In genomic region chr3:190320594-190321362, GRCh38 we compare ENCODE assay signal across 15 cellular contexts. TPM values are rescaled to one million over a fixed set of nuclear protein-coding genes. Genes with fewer than 3 reads are reported as not detected.
DNase-seq lines count a peak whose midpoint lies in the region; ATAC-seq and TF ChIP-seq lines count a peak whose summit lies in the region.
"Had no signal": no experiment of that assay in that cellular context is flagged by ENCODE, and none has a peak within 500 bp of the region (broad histone marks: within the 10 kb centered on the region; RNA-seq: fewer than 3 reads in every experiment).

No MANE protein-coding gene starts in this region.

- no peak overlapping the region for H4K5ac ChIP-seq in IMR-90 (ENCODE audit: low read depth, low read length)

- H4K20me1 ChIP-seq in IMR-90 (ENCODE audit: insufficient read depth, low read length) = no peaks in the 10 kb centered on the region

- H3K4me3 ChIP-seq in AG04450 (ENCODE audit: low read depth, low read length) = peak overlapping the region; percentile 30
- H3K4me3 ChIP-seq in IMR-90 (ENCODE audit: insufficient read depth, low read depth, low read length) = peak overlapping the region; percentile 66; the same call in 1 of the 2 replicates
- peak overlapping the region; percentile 90 for H3K4me3 ChIP-seq in epithelial cell of esophagus (ENCODE audit: low read length)
- no peak overlapping the region for H3K4me3 ChIP-seq in naive thymus-derived CD4-positive, alpha-beta T cell (ENCODE audit: low read length)
- no peak overlapping the region for H3K4me3 ChIP-seq in esophagus muscularis mucosa

- H3K9ac ChIP-seq in IMR-90 (ENCODE audit: low read depth, low read length) = no peak overlapping the region

- H3K36me3 ChIP-seq in IMR-90 (ENCODE audit: control insufficient read depth, insufficient read depth, low read length) (no peaks in the 10 kb centered on the region), esophagus muscularis mucosa (no peaks in the 10 kb centered on the region)
- no peaks in the 10 kb centered on the region for H3K36me3 ChIP-seq in naive thymus-derived CD4-positive, alpha-beta T cell (ENCODE audit: control insufficient read depth in 2 of 3, insufficient read depth in 3 of 3, low read length in 3 of 3)
- H3K36me3 ChIP-seq: BE2C had no signal

- TF ChIP-seq CTCF in AG04450 (IDR thresholded peaks at IDR 0.05; ENCODE audit: low read depth, low read length) (no peak), IMR-90 (conservative IDR thresholded peaks at IDR 0.05; ENCODE audit: low read depth, low read length) (no peak), epithelial cell of esophagus (IDR thresholded peaks at IDR 0.05; ENCODE audit: insufficient read depth, low read depth, low read length, missing control alignments) (no peak), esophagus muscularis mucosa (IDR thresholded peaks at IDR 0.05) (no peak)

- CTCF ChIA-PET in AG04450 (lab: Charles Lee) (interaction anchor here (1.0 to 5.2 kb wide), 17 partner anchors 9 to 358 kb away, joined by 4 to 105 read pairs (median 14); partner anchors contain the start of gene P3H2), IMR-90 (lab: Yijun Ruan, JAX) (interaction anchor here (1.7 to 2.8 kb wide), 3 partner anchors 89 to 103 kb away, joined by 3 to 22 read pairs (median 12); no protein-coding TSS in a partner anchor)
- CTCF ChIA-PET in naive thymus-derived CD4-positive, alpha-beta T cell (lab: Charles Lee) = interaction anchor here (0.7 kb wide), 1 partner anchor 361 kb away, joined by 3 read pairs; no protein-coding TSS in a partner anchor

- DNase-seq in AG04450 (ENCODE audit: low read depth, low spot score) (no peak), IMR-90 (no peak), epithelial cell of esophagus (ENCODE audit: low read depth) (peak; percentile 39), esophagus muscularis mucosa (ENCODE audit: extremely low spot score) (no peak), sciatic nerve (ENCODE audit: low spot score) (no peak), NCI-H1048 (lab: John Stamatoyannopoulos, UW) (no peak)
- no peak for DNase-seq in naive thymus-derived CD4-positive, alpha-beta T cell
- DNase-seq in stimulated activated naive CD4-positive, alpha-beta T cell (lab: John Stamatoyannopoulos, UW) = no peak
- DNase-seq: activated CD4-positive, alpha-beta T cell treated with anti-CD3 and anti-CD28 coated beads, Interleukin-2, amount 50 U/mL, for 1 hour; activated effector memory CD4-positive, alpha-beta T cell treated with Interleukin-2 at 50 U/mL for 16 hours; BE2C; posterior cingulate gyrus; stimulated activated CD4-positive, alpha-beta T cell treated with anti-CD3 and anti-CD28 coated beads, Interleukin-2, amount 100 ng/mL, for 24 hours; T-helper 1 cell had no signal

- TF ChIP-seq EP300 in esophagus muscularis mucosa (IDR thresholded peaks at IDR 0.05) = no peak

- H2BK5ac ChIP-seq in IMR-90 (ENCODE audit: low read depth, low read length, poor library complexity, severe bottlenecking) = no peak overlapping the region

- H3K4me1 Mint-ChIP-seq in naive thymus-derived CD4-positive, alpha-beta T cell = peaks cover 14 to 30% (median 21%) of the 10 kb centered on the region in 7 donors

- H3K4me2 ChIP-seq in IMR-90 (ENCODE audit: low read depth, low read length) = peak overlapping the region; percentile 82; the same call in 1 of the 2 replicates

- H2BK20ac ChIP-seq in IMR-90 (ENCODE audit: low read depth, low read length) = no peak overlapping the region

- intact Hi-C loops in IMR-90 (cut with micrococcal nuclease) (loop anchor here (10.0 kb wide), 1 partner anchor 374 kb away; no protein-coding TSS in a partner anchor), esophagus muscularis mucosa (cut with DNase I) (loop anchor here (5.0 to 10.0 kb wide), 3 partner anchors 98 to 358 kb away; no protein-coding TSS in a partner anchor), sciatic nerve (cut with DNase I) (loop anchor here (10.0 kb wide), 1 partner anchor 356 kb away; no protein-coding TSS in a partner anchor)
- intact Hi-C loops in naive thymus-derived CD4-positive, alpha-beta T cell (cut with micrococcal nuclease) = loop anchor here in 1 of 2 donors (5.0 kb wide), 2 partner anchors 192 to 203 kb away; partner anchors contain the start of gene IL1RAP

- H2BK120ac ChIP-seq in IMR-90 (ENCODE audit: low read depth, low read length) = peak overlapping the region; percentile 60; the same call in 1 of the 2 replicates

- H3K27ac Mint-ChIP-seq in naive thymus-derived CD4-positive, alpha-beta T cell = no peak overlapping the region
- H3K27ac Mint-ChIP-seq: stimulated activated memory B cell treated with anti-CD40 and anti-IgM and Interleukin-4, amounts not matched to agents 10 μg/mL and 1 μg/mL and 100 μg/mL, for 72 hours had no signal

- dilution Hi-C loops in IMR-90 (cut with HindIII; ENCODE audit: low sequenced_read_pairs, unreplicated experiment) = no loop called here

- H4K8ac ChIP-seq in IMR-90 (ENCODE audit: low read depth in 2 of 2, low read length in 2 of 2) = peak overlapping the region in 1 of 2 experiments; percentile 30; a peak in 2 of 4 replicates

- H2BK15ac ChIP-seq in IMR-90 (ENCODE audit: low read depth, low read length) = no peak overlapping the region

- no CpG with 5 or more reads among the region's 7 CpGs for WGBS in IMR-90 (ENCODE audit: extremely low coverage in 2 of 2, insufficient read length in 1 of 2), 2 experiments
- 88% methylated on average over 7 of the region's 7 CpGs for WGBS in esophagus muscularis mucosa

- TF ChIP-seq POLR2A in IMR-90 (IDR thresholded peaks at IDR 0.05; ENCODE audit: low read depth, low read length) (no peak), esophagus muscularis mucosa (IDR thresholded peaks at IDR 0.05; ENCODE audit: low read depth) (no peak)

- 0 out of 2 replicates have a peak overlapping the region, but pooled peaks have one; percentile 17 for H3K56ac ChIP-seq in IMR-90 (ENCODE audit: extremely low read depth, insufficient read depth, low read length)

- no peak overlapping the region for H3K18ac ChIP-seq in IMR-90 (ENCODE audit: low read depth, low read length)

- peaks cover 28 to 42% (median 33%) of the 10 kb centered on the region in 5 donors for H3K27me3 Mint-ChIP-seq in naive thymus-derived CD4-positive, alpha-beta T cell

- peaks cover 4 to 27% of the 10 kb centered on the region in 2 experiments; a peak in 3 of 4 replicates for H3K79me1 ChIP-seq in IMR-90 (ENCODE audit: low read depth in 1 of 2, low read length in 2 of 2)

- no peak overlapping the region for H4K91ac ChIP-seq in IMR-90 (ENCODE audit: insufficient read depth, low read depth, low read length)

- no peak for ATAC-seq in IMR-90 (ENCODE audit: low read depth)
- ATAC-seq in naive thymus-derived CD4-positive, alpha-beta T cell = no peak
- no peak for ATAC-seq in sciatic nerve
- ATAC-seq: stimulated activated memory B cell treated with anti-CD40 and anti-IgM and Interleukin-4, amounts not matched to agents 10 μg/mL and 1 μg/mL and 100 μg/mL, for 72 hours had no signal

- no peaks in the 10 kb centered on the region for H3K9me3 Mint-ChIP-seq in naive thymus-derived CD4-positive, alpha-beta T cell
- H3K9me3 Mint-ChIP-seq: stimulated activated memory B cell treated with anti-CD40 and anti-IgM and Interleukin-4, amounts not matched to agents 10 μg/mL and 1 μg/mL and 100 μg/mL, for 72 hours had no signal

- H3K4me1 ChIP-seq in IMR-90 (ENCODE audit: control insufficient read depth, insufficient read depth, low read length) (peaks cover 7% of the 10 kb centered on the region; the same call in 1 of the 2 replicates), esophagus muscularis mucosa (peaks cover 5 to 18% (median 13%) of the 10 kb centered on the region in 4 donors)
- H3K4me1 ChIP-seq in naive thymus-derived CD4-positive, alpha-beta T cell (ENCODE audit: control insufficient read depth in 2 of 2, insufficient read depth in 2 of 2, low read length in 2 of 2) = peaks cover 0 to 4% of the 10 kb centered on the region in 2 donors
- H3K4me1 ChIP-seq: BE2C had no signal

- H2AFZ ChIP-seq in IMR-90 (replicated peaks; ENCODE audit: low read length, poor library complexity) = peak overlapping the region; percentile 47

- H3K27me3 ChIP-seq in AG04450 (ENCODE audit: control insufficient read depth, insufficient read depth, low read length) (no peaks in the 10 kb centered on the region), IMR-90 (ENCODE audit: control insufficient read depth, insufficient read depth, low read length) (no peaks in the 10 kb centered on the region), esophagus muscularis mucosa (peaks cover 0 to 9% (median 0%) of the 10 kb centered on the region in 4 donors)
- no peaks in the 10 kb centered on the region for H3K27me3 ChIP-seq in naive thymus-derived CD4-positive, alpha-beta T cell (ENCODE audit: control insufficient read depth in 2 of 2, insufficient read depth in 2 of 2, low read length in 2 of 2)

- in situ Hi-C loops in IMR-90 (cut with MboI; ENCODE audit: low sequenced_read_pairs) = loop anchor here (5.0 kb wide), 1 partner anchor 358 kb away; no protein-coding TSS in a partner anchor

- no peak overlapping the region for H3K27ac ChIP-seq in AG04450 (ENCODE audit: low read depth, low read length)
- H3K27ac ChIP-seq in IMR-90 (ENCODE audit: insufficient read depth, low read length) = no peak overlapping the region
- H3K27ac ChIP-seq in naive thymus-derived CD4-positive, alpha-beta T cell (ENCODE audit: low read depth, low read length) = no peak overlapping the region
- H3K27ac ChIP-seq in esophagus muscularis mucosa (replicated peaks in 1 of 4) = no peak overlapping the region

- no TSS peak for BruUV-seq in IMR-90 (replicated peaks; lab: Mats Ljungman, UMichigan)

- H3K9me1 ChIP-seq in IMR-90 (ENCODE audit: insufficient read depth, low read length) = peaks cover 4% of the 10 kb centered on the region; the same call in 1 of the 2 replicates

- H3K4ac ChIP-seq in IMR-90 (ENCODE audit: low read depth, low read length) = peak overlapping the region; percentile 68; the same call in 1 of the 2 replicates

- peak overlapping the region in 6 of 10 donors; percentile 13 to 85 (median 57) for H3K4me3 Mint-ChIP-seq in naive thymus-derived CD4-positive, alpha-beta T cell

- no peaks in the 10 kb centered on the region for H3K36me3 Mint-ChIP-seq in naive thymus-derived CD4-positive, alpha-beta T cell
- H3K36me3 Mint-ChIP-seq: stimulated activated memory B cell treated with anti-CD40 and anti-IgM and Interleukin-4, amounts not matched to agents 10 μg/mL and 1 μg/mL and 100 μg/mL, for 72 hours had no signal

- H2AK5ac ChIP-seq in IMR-90 (ENCODE audit: low read depth, low read length) = no peak overlapping the region; the same call in 1 of the 2 replicates

- POLR2A ChIA-PET in AG04450 (lab: Yijun Ruan, JAX) = no interaction called here
- POLR2A ChIA-PET in IMR-90 (lab: Charles Lee; ENCODE audit: unreplicated experiment) = no interaction called here
- POLR2A ChIA-PET in naive thymus-derived CD4-positive, alpha-beta T cell (lab: Charles Lee) = no interaction called here

- H3K23ac ChIP-seq in IMR-90 (ENCODE audit: low read depth, low read length) = no peak overlapping the region; the same call in 1 of the 2 replicates

- no peak overlapping the region for H3K14ac ChIP-seq in IMR-90 (replicated peaks; ENCODE audit: low read depth, low read length)

- TF ChIP-seq RAD21 in IMR-90 (IDR thresholded peaks at IDR 0.05; ENCODE audit: low read length) = no peak

- H3K9me3 ChIP-seq in AG04450 (ENCODE audit: control insufficient read depth, insufficient read depth, low read length) = no peaks in the 10 kb centered on the region
- H3K9me3 ChIP-seq in IMR-90 (ENCODE audit: control insufficient read depth, insufficient read depth, low read length) = no peaks in the 10 kb centered on the region
- H3K9me3 ChIP-seq in naive thymus-derived CD4-positive, alpha-beta T cell (ENCODE audit: control insufficient read depth in 2 of 3, low read length in 3 of 3) = no peaks in the 10 kb centered on the region
- H3K9me3 ChIP-seq in esophagus muscularis mucosa = no peaks in the 10 kb centered on the region
- H3K9me3 ChIP-seq: BE2C had no signal

- H2AK9ac ChIP-seq in IMR-90 (replicated peaks; ENCODE audit: low read depth, low read length, poor library complexity) = no peak overlapping the region

RNA-seq across cellular contexts. Expression of gene CLDN1, which starts 1.5 kb away (rescaled TPM):
- polyA plus RNA-seq in AG04450 (2011; rRNA removed) = 9.6 and 9.8 TPM in 2 replicates
- 9.7 and 9.8 TPM in 2 replicates for polyA minus RNA-seq in AG04450 (2011; rRNA and poly(A)+ RNA removed)
- total RNA-seq in IMR-90 (2012; rRNA removed) = 4.7 and 7.2 TPM in 2 replicates
- polyA plus RNA-seq in IMR-90 (2012; rRNA removed) = 6.3 and 7.3 TPM in 2 replicates
- polyA plus RNA-seq in IMR-90 (2012; cell fraction: cytosol; rRNA removed) = 3.2 and 5.2 TPM in 2 replicates
- polyA plus RNA-seq in IMR-90 (2012; cell fraction: nucleus; rRNA removed; ENCODE audit: low replicate concordance) = 2.0 and 8.6 TPM in 2 replicates
- total RNA-seq in naive thymus-derived CD4-positive, alpha-beta T cell = under 1 TPM in 2 of 5 experiments, not detected in 3; 0.08 to 0.32 TPM
- under 1 TPM in 1 of 2 donors, not detected in 1; 0.22 TPM for polyA plus RNA-seq in naive thymus-derived CD4-positive, alpha-beta T cell
- 1 to 10 TPM in 1 of 4 donors, under 1 TPM in 2, not detected in 1; 0.92 to 1.2 (median 0.99) TPM for total RNA-seq in esophagus muscularis mucosa
- total RNA-seq in sciatic nerve = 130 TPM

Comparison
In these comparisons a context has a peak if more than half of its experiments do, and no peak if none do; other contexts are left out.
1. H3K4me3 ChIP-seq: peak in AG04450 (single experiment), IMR-90 (single experiment) and epithelial cell of esophagus (single experiment); none in naive thymus-derived CD4-positive, alpha-beta T cell (single experiment) and esophagus muscularis mucosa (0 of 4).
2. RNA of gene CLDN1, which starts 1.5 kb away (total RNA-seq): 130 TPM in sciatic nerve (single experiment); 4.7 to 7.2 TPM in IMR-90, 0.92 to 1.2 TPM in esophagus muscularis mucosa and 0.08 to 0.32 TPM in naive thymus-derived CD4-positive, alpha-beta T cell; every median in the first group is over 10 times any median in the second.